17 cellular contexts compared by ENCODE assay signal in genomic region chr10:31001740-31002139, GRCh38. TPM values are rescaled to one million over a fixed set of nuclear protein-coding genes. Genes with fewer than 3 reads are reported as not detected.
DNase-seq lines count a peak whose midpoint lies in the region; ATAC-seq, FAIRE-seq and TF ChIP-seq lines count a peak whose summit lies in the region.
"Had no signal": no experiment of that assay in that cellular context is flagged by ENCODE, and none has a peak within 500 bp of the region (broad histone marks: within the 10 kb centered on the region; RNA-seq: fewer than 3 reads in every experiment).

No MANE protein-coding gene starts in this region.

- no peaks in the 10 kb centered on the region for H3K27me3 ChIP-seq in OCI-LY3 (ENCODE audit: low read depth, low read length)

- peak overlapping the region; percentile 30; the same call in 1 of the 2 replicates for H3K4me2 ChIP-seq in OCI-LY3 (ENCODE audit: low read length)

- H3K9me3 ChIP-seq in OCI-LY3 (ENCODE audit: insufficient read depth, low read length): no peaks in the 10 kb centered on the region

- peaks cover 12% of the 10 kb centered on the region for H3K36me3 Mint-ChIP-seq in dendritic cell treated with granulocyte-macrophage colony-stimulating factor and Interleukin-4, amounts not matched to agents 40 ng/mL and 50 ng/mL, for 4 days (ENCODE audit: low read depth)
- no peaks in the 10 kb centered on the region for H3K36me3 Mint-ChIP-seq in stimulated activated effector memory CD8-positive, alpha-beta T cell treated with anti-CD3 and anti-CD28 coated beads, Interleukin-12 subunit alpha, Interleukin-12 subunit beta, amount 100 ng/mL, for 72 hours

- no peak overlapping the region for H3K27ac ChIP-seq in OCI-LY3 (ENCODE audit: low read length)

- H3K27ac Mint-ChIP-seq in dendritic cell treated with granulocyte-macrophage colony-stimulating factor and Interleukin-4, amounts not matched to agents 40 ng/mL and 50 ng/mL, for 4 days: peak overlapping the region; percentile 72
- H3K27ac Mint-ChIP-seq in stimulated activated effector memory CD8-positive, alpha-beta T cell treated with anti-CD3 and anti-CD28 coated beads, Interleukin-12 subunit alpha, Interleukin-12 subunit beta, amount 100 ng/mL, for 72 hours: no peak overlapping the region

- H3K4me3 ChIP-seq in OCI-LY3 (ENCODE audit: low read length): no peak overlapping the region

- TF ChIP-seq POLR2A in GM12891 (IDR thresholded peaks at IDR 0.05; ENCODE audit: low read depth, low read length): no peak

- peaks cover 73% of the 10 kb centered on the region for H3K4me1 Mint-ChIP-seq in dendritic cell treated with granulocyte-macrophage colony-stimulating factor and Interleukin-4, amounts not matched to agents 40 ng/mL and 50 ng/mL, for 4 days (ENCODE audit: low read depth)
- peaks cover 53% of the 10 kb centered on the region for H3K4me1 Mint-ChIP-seq in stimulated activated effector memory CD8-positive, alpha-beta T cell treated with anti-CD3 and anti-CD28 coated beads, Interleukin-12 subunit alpha, Interleukin-12 subunit beta, amount 100 ng/mL, for 72 hours

- no peak for FAIRE-seq in GM12891 (lab: Jason Lieb, UNC)

- H3K9me3 Mint-ChIP-seq in dendritic cell treated with granulocyte-macrophage colony-stimulating factor and Interleukin-4, amounts not matched to agents 40 ng/mL and 50 ng/mL, for 4 days: no peaks in the 10 kb centered on the region
- H3K9me3 Mint-ChIP-seq in stimulated activated effector memory CD8-positive, alpha-beta T cell treated with anti-CD3 and anti-CD28 coated beads, Interleukin-12 subunit alpha, Interleukin-12 subunit beta, amount 100 ng/mL, for 72 hours: peaks cover 6% of the 10 kb centered on the region

- no peak overlapping the region for H3K9ac ChIP-seq in OCI-LY3 (ENCODE audit: low read length)

- H3K4me3 Mint-ChIP-seq in dendritic cell treated with granulocyte-macrophage colony-stimulating factor and Interleukin-4, amounts not matched to agents 40 ng/mL and 50 ng/mL, for 4 days: no peak overlapping the region
- H3K4me3 Mint-ChIP-seq in stimulated activated effector memory CD8-positive, alpha-beta T cell treated with anti-CD3 and anti-CD28 coated beads, Interleukin-12 subunit alpha, Interleukin-12 subunit beta, amount 100 ng/mL, for 72 hours: no peak overlapping the region

- H2AFZ ChIP-seq in OCI-LY3 (ENCODE audit: low read depth, low read length): no peak overlapping the region

- intact Hi-C loops in dendritic cell treated with granulocyte-macrophage colony-stimulating factor and Interleukin-4, amounts not matched to agents 40 ng/mL and 50 ng/mL, for 4 days (cut with micrococcal nuclease): no loop called here

- peak; percentile 40 for ATAC-seq in stimulated activated effector memory CD8-positive, alpha-beta T cell treated with anti-CD3 and anti-CD28 coated beads, Interleukin-12 subunit alpha, Interleukin-12 subunit beta, amount 100 ng/mL, for 72 hours
- no peak for ATAC-seq in HG03342 (IDR thresholded peaks at IDR 0.05; ENCODE audit: unreplicated experiment)

- peaks cover 67% of the 10 kb centered on the region for H3K4me1 ChIP-seq in OCI-LY3 (ENCODE audit: low read length)

- no peaks in the 10 kb centered on the region for H3K27me3 Mint-ChIP-seq in dendritic cell treated with granulocyte-macrophage colony-stimulating factor and Interleukin-4, amounts not matched to agents 40 ng/mL and 50 ng/mL, for 4 days

- DNase-seq in ELR (ENCODE audit: low read depth) (peak; percentile 78), GM12891 (ENCODE audit: insufficient read length, low spot score) (no peak), Kasumi-1 (lab: John Stamatoyannopoulos, UW) (no peak)
- no peak for DNase-seq in stimulated activated effector memory CD8-positive, alpha-beta T cell treated with anti-CD3 and anti-CD28 coated beads, Interleukin-12 subunit alpha, Interleukin-12 subunit beta, amount 100 ng/mL, for 72 hours (ENCODE audit: low spot score in 2 of 2)
- DNase-seq: DND-41, GF-D8, Karpas-422, NCI-H1105 treated with DMSO at 0.1 percent for 48 hours, NCI-H1694 treated with DMSO at 0.1 percent for 48 hours, NCI-H2107, NCI-H226, NCI-H524 treated with DMSO at 0.1 percent for 48 hours, RPMI8226, SIG-M5 had no signal

- no peaks in the 10 kb centered on the region for H3K79me2 ChIP-seq in OCI-LY3 (ENCODE audit: low read length)

- H3K36me3 ChIP-seq in OCI-LY3 (replicated peaks; ENCODE audit: low read depth, low read length): no peaks in the 10 kb centered on the region

- no peak for TF ChIP-seq CTCF in OCI-LY3 (IDR thresholded peaks at IDR 0.05; ENCODE audit: low read depth, low read length)

- no peaks in the 10 kb centered on the region for H4K20me1 ChIP-seq in OCI-LY3 (ENCODE audit: insufficient read depth, low read length)

TF ChIP-seq in GM12891, 5 proteins besides CTCF, POLR2A, EP300 and RAD21:
- TF ChIP-seq POU2F2 (IDR thresholded peaks at IDR 0.05; ENCODE audit: low read depth, low read length) (no peak), PAX5 (IDR thresholded peaks at IDR 0.05; ENCODE audit: insufficient read depth, low read length, severe bottlenecking) (no peak), POLR2AphosphoS5 (IDR thresholded peaks at IDR 0.05; ENCODE audit: low read depth, low read length) (no peak), SPI1 (IDR thresholded peaks at IDR 0.05; ENCODE audit: low read depth, low read length) (no peak), TAF1 (IDR thresholded peaks at IDR 0.05; ENCODE audit: low read depth, low read length) (no peak)

RNA-seq across cellular contexts. Expression of gene ZNF438, which starts 29.9 kb away (rescaled TPM):
- polyA plus RNA-seq in GM12891 (2012; ENCODE audit: low read depth, missing spikeins): 0.77 TPM
